In the genomic region with DNA sequence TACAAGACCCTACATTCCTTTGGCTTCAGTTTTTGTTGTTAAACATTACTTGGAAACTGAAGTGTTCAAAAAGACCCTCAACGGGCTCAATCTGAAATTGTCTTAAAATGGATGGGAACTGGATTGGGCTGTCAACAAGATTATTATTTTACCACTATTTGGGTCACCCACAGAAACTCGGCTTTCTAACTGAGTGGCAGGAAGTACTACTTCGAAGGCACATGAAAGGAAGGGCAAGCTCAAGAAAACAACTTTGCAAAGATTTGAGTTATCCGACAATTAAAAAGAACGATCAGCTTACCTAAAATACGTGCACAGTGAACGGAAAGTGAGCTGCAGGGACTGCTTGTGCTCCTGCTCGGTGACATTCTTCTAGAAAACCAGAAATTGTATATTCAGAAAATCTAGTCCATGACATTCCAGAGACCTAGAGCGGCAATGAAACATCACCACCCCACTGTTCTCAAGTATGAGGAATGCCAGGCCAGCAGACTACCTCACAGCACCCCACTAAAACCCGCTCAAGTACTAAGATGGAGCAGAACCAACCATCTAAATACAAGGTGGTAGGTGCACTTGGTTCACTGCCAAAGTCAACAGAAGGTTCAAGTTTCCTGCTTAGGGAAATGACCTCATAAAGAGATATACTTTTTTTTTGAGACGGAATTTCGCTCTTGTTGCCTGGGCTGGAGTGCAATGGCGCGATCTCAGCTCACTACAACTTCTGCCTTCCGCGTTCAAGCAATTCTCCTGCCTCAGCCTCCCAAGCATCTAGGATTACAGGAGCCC, we compare ENCODE assay signal across 20 cellular contexts.
DNase-seq lines count a peak whose midpoint lies in the region; ATAC-seq and TF ChIP-seq lines count a peak whose summit lies in the region.
"Had no signal": no experiment of that assay in that cellular context is flagged by ENCODE, and none has a peak within 500 bp of the region (broad histone marks: within the 10 kb centered on the region; RNA-seq: fewer than 3 reads in every experiment).

No MANE protein-coding gene starts in this region.

- no peak overlapping the region for H3K4me3 Mint-ChIP-seq in CD14-positive monocyte
- peak overlapping the region in 2 of 3 donors; percentile 9 to 47 for H3K4me3 Mint-ChIP-seq in T-cell
- H3K4me3 Mint-ChIP-seq in effector memory CD8-positive, alpha-beta T cell: peak overlapping the region in 1 of 2 donors; percentile 58
- H3K4me3 Mint-ChIP-seq: brain had no signal

- peak; percentile 4 for DNase-seq in NCI-H2107 treated with DMSO at 0.1 percent for 48 hours (lab: John Stamatoyannopoulos, UW; ENCODE audit: unreplicated experiment)
- no peak for DNase-seq in NCI-H2107 (lab: John Stamatoyannopoulos, UW)
- DNase-seq in CD14-positive monocyte (ENCODE audit: low spot score): no peak
- DNase-seq in T-cell: no peak
- no peak for DNase-seq in effector memory CD8-positive, alpha-beta T cell
- DNase-seq in GM19238 (ENCODE audit: insufficient read length, low spot score): no peak
- DNase-seq in foreskin melanocyte: no peak
- DNase-seq: activated CD4-positive, alpha-beta T cell treated with anti-CD3 and anti-CD28 coated beads for 48 hours; activated CD8-positive, alpha-beta memory T cell treated with anti-CD3 and anti-CD28 coated beads, Interleukin-2, amount 50 U/mL, for 48 hours; activated effector memory CD4-positive, alpha-beta T cell treated with anti-CD3 and anti-CD28 coated beads, Interleukin-2, amount 50 U/mL, for 16 hours; DMS153; islet precursor cell; left ventricle myocardium superior; NCI-H2029; sigmoid colon; stimulated activated naive CD4-positive, alpha-beta T cell had no signal

- H3K36me3 Mint-ChIP-seq in CD14-positive monocyte (peaks cover 78 to 92% of the 10 kb centered on the region in 2 donors), T-cell (peaks cover 66% of the 10 kb centered on the region)
- H3K36me3 Mint-ChIP-seq in effector memory CD8-positive, alpha-beta T cell (ENCODE audit: insufficient read depth): peaks cover 82% of the 10 kb centered on the region

- CTCF ChIA-PET in T-cell (lab: Charles Lee): no interaction called here

- POLR2A ChIA-PET in T-cell (lab: Charles Lee): no interaction called here

- peak in 1 of 4 experiments; percentile 58 for ATAC-seq in T-cell (replicated peaks in 1 of 4)
- ATAC-seq in effector memory CD8-positive, alpha-beta T cell (replicated peaks): peak; percentile 67
- no peak for ATAC-seq in GM19328 (IDR thresholded peaks at IDR 0.05; ENCODE audit: unreplicated experiment)
- ATAC-seq: K562, left ventricle myocardium superior, SK-N-SH treated with all-trans-retinoic acid at 6 μM for 48 hours had no signal

- H3K27ac Mint-ChIP-seq in CD14-positive monocyte: peak overlapping the region in 5 of 7 donors; percentile 47 to 78 (median 70)
- peak overlapping the region; percentile 82 to 87 for H3K27ac Mint-ChIP-seq in T-cell
- peak overlapping the region in 1 of 2 donors; percentile 84 for H3K27ac Mint-ChIP-seq in effector memory CD8-positive, alpha-beta T cell
- H3K27ac Mint-ChIP-seq: brain had no signal

- intact Hi-C loops in CD14-positive monocyte (cut with micrococcal nuclease): no loop called here

- H3K27me3 Mint-ChIP-seq in CD14-positive monocyte (ENCODE audit: low read depth in 3 of 3) (peaks cover 0 to 2% (median 0%) of the 10 kb centered on the region in 3 donors), T-cell (no peaks in the 10 kb centered on the region)
- H3K27me3 Mint-ChIP-seq in effector memory CD8-positive, alpha-beta T cell: no peaks in the 10 kb centered on the region
- H3K27me3 Mint-ChIP-seq: brain had no signal

- H3K9me3 Mint-ChIP-seq in CD14-positive monocyte (no peaks in the 10 kb centered on the region), T-cell (no peaks in the 10 kb centered on the region)
- H3K9me3 Mint-ChIP-seq in effector memory CD8-positive, alpha-beta T cell: no peaks in the 10 kb centered on the region

- no peak for TF ChIP-seq CTCF in CD14-positive monocyte (IDR thresholded peaks at IDR 0.05)

- H3K4me1 Mint-ChIP-seq in CD14-positive monocyte (peaks cover 15% of the 10 kb centered on the region), T-cell (peaks cover 0 to 7% (median 7%) of the 10 kb centered on the region in 3 donors)
- peaks cover 4 to 14% of the 10 kb centered on the region in 2 donors for H3K4me1 Mint-ChIP-seq in effector memory CD8-positive, alpha-beta T cell (ENCODE audit: low read depth in 2 of 2)
- H3K4me1 Mint-ChIP-seq: brain had no signal

Comparison
In these comparisons a context has a peak if more than half of its experiments do, and no peak if none do; other contexts are left out.
1. H3K4me3 Mint-ChIP-seq: peak in T-cell (2 of 3); none in CD14-positive monocyte (0 of 2).